Comparison of ENCODE assay signal across 1 cellular context in the genomic region with DNA sequence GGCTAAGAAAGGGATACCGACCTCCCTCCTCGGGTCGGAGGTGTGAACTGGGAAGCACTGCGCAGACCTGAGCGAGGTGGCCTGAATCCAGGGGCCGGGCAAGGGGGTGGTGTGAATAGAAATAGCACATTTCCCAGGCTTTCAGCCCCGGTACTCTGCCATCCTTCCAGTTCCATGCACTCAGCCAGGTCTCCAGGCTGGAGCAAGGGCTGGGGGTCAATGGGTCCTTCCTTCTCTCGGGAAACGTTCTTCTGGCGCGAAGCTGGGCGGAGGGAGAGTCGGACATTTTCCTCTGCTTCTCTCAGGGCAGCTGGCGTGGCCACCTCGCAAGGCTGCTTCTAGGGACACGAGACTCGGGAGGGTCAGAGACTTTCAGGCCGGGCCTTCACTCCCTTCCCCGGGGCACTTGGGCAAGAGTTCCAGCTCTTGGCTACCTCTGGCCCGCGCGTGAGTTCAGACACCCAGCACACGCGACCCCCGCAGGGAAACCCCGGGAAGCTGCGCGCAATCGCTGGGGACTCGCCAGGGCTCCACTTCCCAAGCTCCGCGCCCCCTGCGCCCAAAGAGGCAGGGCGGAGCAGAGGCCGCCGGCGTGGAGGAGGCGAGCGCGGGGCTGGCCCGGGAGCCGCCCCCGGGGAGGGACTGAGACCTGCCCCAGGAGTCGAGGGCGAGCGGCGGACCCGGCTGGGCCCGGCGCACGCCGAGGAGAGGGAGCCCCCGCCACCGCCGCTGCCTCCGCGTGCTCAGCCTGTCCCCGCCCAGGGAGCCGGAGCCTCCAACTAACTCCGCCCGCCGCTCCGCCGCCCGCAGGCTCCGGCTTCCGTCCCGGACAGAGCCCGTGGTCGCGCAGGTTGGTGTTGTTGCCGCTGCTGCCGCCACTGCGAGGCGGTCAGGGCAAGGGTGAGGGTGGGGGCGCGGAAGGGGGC.
TF ChIP-seq lines count a peak whose summit lies in the region.

Gene PAM, plus strand, starts transcription at position 807 of the 926 bp plus-strand sequence. CDS start 110,891 bp downstream, outside the sequence.

TF ChIP-seq in GM12878, 131 proteins besides CTCF, POLR2A, EP300 and RAD21 (continued from another document and continues in another):
- TF ChIP-seq YBX1 (IDR thresholded peaks at IDR 0.05) (no peak), MTA2 (IDR thresholded peaks at IDR 0.05; ENCODE audit: low read depth) (no peak), PRDM15 (CRISPR knock-in tag; IDR thresholded peaks at IDR 0.05) (no peak), CREB1 (IDR thresholded peaks at IDR 0.05; ENCODE audit: low read depth) (no peak), MEF2B (IDR thresholded peaks at IDR 0.05; ENCODE audit: partially characterized antibody, poor library complexity, severe bottlenecking) (no peak), BACH1 (IDR thresholded peaks at IDR 0.05; ENCODE audit: borderline replicate concordance) (peak; percentile 84), HDGF (IDR thresholded peaks at IDR 0.05) (no peak), KLF5 (IDR thresholded peaks at IDR 0.05; ENCODE audit: partially characterized antibody) (no peak), GABPA (IDR thresholded peaks at IDR 0.05; ENCODE audit: low read depth) (no peak), WRNIP1 (IDR thresholded peaks at IDR 0.05; ENCODE audit: borderline replicate concordance, low read depth, low read length) (no peak), JUND (IDR thresholded peaks at IDR 0.05; ENCODE audit: low read depth, low read length) (no peak), BHLHE40 (IDR thresholded peaks at IDR 0.05; ENCODE audit: borderline replicate concordance in 1 of 2, low read depth in 2 of 2, low read length in 1 of 2) (peak; percentile 34 to 88; a peak in 3 of 4 replicates), SMC3 (IDR thresholded peaks at IDR 0.05; ENCODE audit: borderline replicate concordance, low read length) (no peak), SIX5 (IDR thresholded peaks at IDR 0.05; ENCODE audit: low read depth, low read length, severe bottlenecking) (no peak), FOXK2 (IDR thresholded peaks at IDR 0.05) (no peak), EED (IDR thresholded peaks at IDR 0.05; ENCODE audit: low read depth) (peak; percentile 8; the same call in 1 of the 2 replicates), HSF1 (IDR thresholded peaks at IDR 0.05; ENCODE audit: low read depth, low read length) (no peak), LARP7 (IDR thresholded peaks at IDR 0.05) (peak; percentile 78), KAT2A (conservative IDR thresholded peaks at IDR 0.05; ENCODE audit: control insufficient read depth, low read depth, low read length) (no peak), YY1 (IDR thresholded peaks at IDR 0.05; ENCODE audit: low read depth, low read length) (peak; percentile 34; the same call in 1 of the 2 replicates), SMAD5 (IDR thresholded peaks at IDR 0.05; ENCODE audit: low read depth) (no peak), CHD4 (IDR thresholded peaks at IDR 0.05) (no peak), IRF3 (IDR thresholded peaks at IDR 0.05) (no peak), SMAD1 (IDR thresholded peaks at IDR 0.05; ENCODE audit: low read depth, partially characterized antibody) (no peak), ZNF384 (IDR thresholded peaks at IDR 0.05; ENCODE audit: borderline replicate concordance, low read depth, low read length) (no peak), CBX5 (IDR thresholded peaks at IDR 0.05; ENCODE audit: low read depth) (no peak), ZNF24 (IDR thresholded peaks at IDR 0.05) (no peak), SMARCA5 (IDR thresholded peaks at IDR 0.05) (peak; percentile 41), POU2F2 (IDR thresholded peaks at IDR 0.05; ENCODE audit: borderline replicate concordance, low read depth, low read length) (no peak), PML (IDR thresholded peaks at IDR 0.05; ENCODE audit: low read length) (no peak), RELA (IDR thresholded peaks at IDR 0.05; ENCODE audit: borderline replicate concordance, partially characterized antibody) (no peak), RBBP5 (conservative IDR thresholded peaks at IDR 0.05) (no peak), RUNX3 (IDR thresholded peaks at IDR 0.05; ENCODE audit: low read length) (peak; percentile 45; the same call in 1 of the 2 replicates), SREBF1 (IDR thresholded peaks at IDR 0.05; ENCODE audit: low read length) (no peak), TAF1 (IDR thresholded peaks at IDR 0.05; ENCODE audit: borderline replicate concordance, low read depth, low read length) (peak; percentile 30; the same call in 1 of the 2 replicates), SPI1 (IDR thresholded peaks at IDR 0.05; ENCODE audit: borderline replicate concordance, insufficient read depth, low read depth, low read length) (no peak), RFX5 (IDR thresholded peaks at IDR 0.05; ENCODE audit: low read depth, low read length) (0 out of 2 replicates have a peak, but pooled peaks have one; percentile 27), IKZF2 (IDR thresholded peaks at IDR 0.05) (0 out of 4 replicates have a peak, but pooled peaks of 1 of the 2 experiments have one; percentile 30), GATAD2B (conservative IDR thresholded peaks at IDR 0.05; ENCODE audit: low read depth) (peak; percentile 76), SIN3A (IDR thresholded peaks at IDR 0.05; ENCODE audit: low read depth, low read length) (0 out of 2 replicates have a peak, but pooled peaks have one; percentile 67), CEBPB (IDR thresholded peaks at IDR 0.05; ENCODE audit: borderline replicate concordance in 1 of 2, low read depth in 2 of 2, low read length in 2 of 2) (no peak), HDAC6 (IDR thresholded peaks at IDR 0.05; ENCODE audit: unreplicated experiment) (no peak)
- TF ChIP-seq, protein P1, sequence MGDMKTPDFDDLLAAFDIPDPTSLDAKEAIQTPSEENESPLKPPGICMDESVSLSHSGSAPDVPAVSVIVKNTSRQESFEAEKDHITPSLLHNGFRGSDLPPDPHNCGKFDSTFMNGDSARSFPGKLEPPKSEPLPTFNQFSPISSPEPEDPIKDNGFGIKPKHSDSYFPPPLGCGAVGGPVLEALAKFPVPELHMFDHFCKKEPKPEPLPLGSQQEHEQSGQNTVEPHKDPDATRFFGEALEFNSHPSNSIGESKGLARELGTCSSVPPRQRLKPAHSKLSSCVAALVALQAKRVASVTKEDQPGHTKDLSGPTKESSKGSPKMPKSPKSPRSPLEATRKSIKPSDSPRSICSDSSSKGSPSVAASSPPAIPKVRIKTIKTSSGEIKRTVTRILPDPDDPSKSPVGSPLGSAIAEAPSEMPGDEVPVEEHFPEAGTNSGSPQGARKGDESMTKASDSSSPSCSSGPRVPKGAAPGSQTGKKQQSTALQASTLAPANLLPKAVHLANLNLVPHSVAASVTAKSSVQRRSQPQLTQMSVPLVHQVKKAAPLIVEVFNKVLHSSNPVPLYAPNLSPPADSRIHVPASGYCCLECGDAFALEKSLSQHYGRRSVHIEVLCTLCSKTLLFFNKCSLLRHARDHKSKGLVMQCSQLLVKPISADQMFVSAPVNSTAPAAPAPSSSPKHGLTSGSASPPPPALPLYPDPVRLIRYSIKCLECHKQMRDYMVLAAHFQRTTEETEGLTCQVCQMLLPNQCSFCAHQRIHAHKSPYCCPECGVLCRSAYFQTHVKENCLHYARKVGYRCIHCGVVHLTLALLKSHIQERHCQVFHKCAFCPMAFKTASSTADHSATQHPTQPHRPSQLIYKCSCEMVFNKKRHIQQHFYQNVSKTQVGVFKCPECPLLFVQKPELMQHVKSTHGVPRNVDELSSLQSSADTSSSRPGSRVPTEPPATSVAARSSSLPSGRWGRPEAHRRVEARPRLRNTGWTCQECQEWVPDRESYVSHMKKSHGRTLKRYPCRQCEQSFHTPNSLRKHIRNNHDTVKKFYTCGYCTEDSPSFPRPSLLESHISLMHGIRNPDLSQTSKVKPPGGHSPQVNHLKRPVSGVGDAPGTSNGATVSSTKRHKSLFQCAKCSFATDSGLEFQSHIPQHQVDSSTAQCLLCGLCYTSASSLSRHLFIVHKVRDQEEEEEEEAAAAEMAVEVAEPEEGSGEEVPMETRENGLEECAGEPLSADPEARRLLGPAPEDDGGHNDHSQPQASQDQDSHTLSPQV (IDR thresholded peaks at IDR 0.05): no peak
- TF ChIP-seq, protein P2, sequence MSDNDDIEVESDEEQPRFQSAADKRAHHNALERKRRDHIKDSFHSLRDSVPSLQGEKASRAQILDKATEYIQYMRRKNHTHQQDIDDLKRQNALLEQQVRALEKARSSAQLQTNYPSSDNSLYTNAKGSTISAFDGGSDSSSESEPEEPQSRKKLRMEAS (IDR thresholded peaks at IDR 0.05; ENCODE audit: low read depth, low read length): peak; percentile 57; the same call in 1 of the 2 replicates
- TF ChIP-seq, protein P3, sequence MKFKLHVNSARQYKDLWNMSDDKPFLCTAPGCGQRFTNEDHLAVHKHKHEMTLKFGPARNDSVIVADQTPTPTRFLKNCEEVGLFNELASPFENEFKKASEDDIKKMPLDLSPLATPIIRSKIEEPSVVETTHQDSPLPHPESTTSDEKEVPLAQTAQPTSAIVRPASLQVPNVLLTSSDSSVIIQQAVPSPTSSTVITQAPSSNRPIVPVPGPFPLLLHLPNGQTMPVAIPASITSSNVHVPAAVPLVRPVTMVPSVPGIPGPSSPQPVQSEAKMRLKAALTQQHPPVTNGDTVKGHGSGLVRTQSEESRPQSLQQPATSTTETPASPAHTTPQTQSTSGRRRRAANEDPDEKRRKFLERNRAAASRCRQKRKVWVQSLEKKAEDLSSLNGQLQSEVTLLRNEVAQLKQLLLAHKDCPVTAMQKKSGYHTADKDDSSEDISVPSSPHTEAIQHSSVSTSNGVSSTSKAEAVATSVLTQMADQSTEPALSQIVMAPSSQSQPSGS (IDR thresholded peaks at IDR 0.05; ENCODE audit: low read length): no peak
- TF ChIP-seq, protein P4, sequence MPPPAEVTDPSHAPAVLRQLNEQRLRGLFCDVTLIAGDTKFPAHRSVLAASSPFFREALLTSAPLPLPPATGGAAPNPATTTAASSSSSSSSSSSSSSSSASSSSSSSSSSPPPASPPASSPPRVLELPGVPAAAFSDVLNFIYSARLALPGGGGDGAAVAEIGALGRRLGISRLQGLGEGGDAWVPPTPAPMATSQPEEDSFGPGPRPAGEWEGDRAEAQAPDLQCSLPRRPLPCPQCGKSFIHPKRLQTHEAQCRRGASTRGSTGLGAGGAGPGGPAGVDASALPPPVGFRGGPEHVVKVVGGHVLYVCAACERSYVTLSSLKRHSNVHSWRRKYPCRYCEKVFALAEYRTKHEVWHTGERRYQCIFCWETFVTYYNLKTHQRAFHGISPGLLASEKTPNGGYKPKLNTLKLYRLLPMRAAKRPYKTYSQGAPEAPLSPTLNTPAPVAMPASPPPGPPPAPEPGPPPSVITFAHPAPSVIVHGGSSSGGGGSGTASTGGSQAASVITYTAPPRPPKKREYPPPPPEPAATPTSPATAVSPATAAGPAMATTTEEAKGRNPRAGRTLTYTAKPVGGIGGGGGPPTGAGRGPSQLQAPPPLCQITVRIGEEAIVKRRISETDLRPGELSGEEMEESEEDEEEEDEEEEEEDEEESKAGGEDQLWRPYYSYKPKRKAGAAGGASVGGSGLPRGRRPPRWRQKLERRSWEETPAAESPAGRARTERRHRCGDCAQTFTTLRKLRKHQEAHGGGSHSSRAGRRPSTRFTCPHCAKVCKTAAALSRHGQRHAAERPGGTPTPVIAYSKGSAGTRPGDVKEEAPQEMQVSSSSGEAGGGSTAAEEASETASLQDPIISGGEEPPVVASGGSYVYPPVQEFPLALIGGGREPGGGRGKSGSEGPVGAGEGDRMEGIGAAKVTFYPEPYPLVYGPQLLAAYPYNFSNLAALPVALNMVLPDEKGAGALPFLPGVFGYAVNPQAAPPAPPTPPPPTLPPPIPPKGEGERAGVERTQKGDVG (CRISPR knock-in tag; IDR thresholded peaks at IDR 0.05): no peak
- TF ChIP-seq, protein P5, sequence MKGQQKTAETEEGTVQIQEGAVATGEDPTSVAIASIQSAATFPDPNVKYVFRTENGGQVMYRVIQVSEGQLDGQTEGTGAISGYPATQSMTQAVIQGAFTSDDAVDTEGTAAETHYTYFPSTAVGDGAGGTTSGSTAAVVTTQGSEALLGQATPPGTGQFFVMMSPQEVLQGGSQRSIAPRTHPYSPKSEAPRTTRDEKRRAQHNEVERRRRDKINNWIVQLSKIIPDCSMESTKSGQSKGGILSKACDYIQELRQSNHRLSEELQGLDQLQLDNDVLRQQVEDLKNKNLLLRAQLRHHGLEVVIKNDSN (IDR thresholded peaks at IDR 0.05; ENCODE audit: borderline replicate concordance, extremely low read length, insufficient read depth, low read depth, low read length): no peak
